In the genomic region with DNA sequence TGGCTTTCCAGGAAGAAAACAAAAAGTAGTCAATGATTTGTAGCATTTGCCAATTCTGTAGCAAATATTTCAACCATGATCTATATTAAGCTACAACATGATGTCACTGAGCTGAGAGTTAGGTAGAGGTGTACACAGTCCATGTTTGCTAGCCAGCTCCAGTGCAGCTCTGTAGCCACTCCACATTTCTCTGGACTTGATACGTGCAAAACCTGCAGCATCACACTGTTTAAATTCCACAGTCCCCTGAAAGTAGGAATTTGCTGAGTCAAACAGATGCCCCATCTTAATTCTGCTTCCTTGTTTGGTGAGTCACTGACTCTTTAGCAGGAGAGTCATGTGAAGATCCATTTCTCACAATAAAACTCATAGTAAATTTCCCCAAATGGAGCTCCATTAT, we compare ENCODE assay signal across 12 cellular contexts.
DNase-seq lines count a peak whose midpoint lies in the region; ATAC-seq and TF ChIP-seq lines count a peak whose summit lies in the region.
"Had no signal": no experiment of that assay in that cellular context is flagged by ENCODE, and none has a peak within 500 bp of the region (broad histone marks: within the 10 kb centered on the region; RNA-seq: fewer than 3 reads in every experiment).

No MANE protein-coding gene starts in this region.

- H3K4me1 ChIP-seq in PC-9 (replicated peaks; ENCODE audit: insufficient read depth) = no peaks in the 10 kb centered on the region
- peaks cover 28% of the 10 kb centered on the region for H3K4me1 ChIP-seq in skeletal muscle satellite cell (ENCODE audit: control insufficient read depth, insufficient read depth, low read length)
- no peaks in the 10 kb centered on the region for H3K4me1 ChIP-seq in suprapubic skin
- H3K4me1 ChIP-seq in CD8-positive, alpha-beta T cell (ENCODE audit: insufficient read depth, low read length) = no peaks in the 10 kb centered on the region

- H3K4me2 ChIP-seq in PC-9 (no peak overlapping the region), skeletal muscle satellite cell (ENCODE audit: low read length) (peak overlapping the region; percentile 42)

- H3K36me3 ChIP-seq in PC-9 (ENCODE audit: low read depth) = no peaks in the 10 kb centered on the region
- no peaks in the 10 kb centered on the region for H3K36me3 ChIP-seq in skeletal muscle satellite cell (ENCODE audit: insufficient read depth, low read length)
- H3K36me3 ChIP-seq in suprapubic skin = no peaks in the 10 kb centered on the region
- no peaks in the 10 kb centered on the region for H3K36me3 ChIP-seq in CD8-positive, alpha-beta T cell (ENCODE audit: insufficient read depth, low read length)
- H3K36me3 ChIP-seq: HAP-1, thoracic aorta had no signal

- intact Hi-C loops in PC-9 (cut with micrococcal nuclease; ENCODE audit: unreplicated experiment) = loop anchor here (10.0 kb wide), 1 partner anchor 89 kb away; the partner anchor contains the start of gene LRRTM3
- intact Hi-C loops in CD8-positive, alpha-beta T cell (cut with DNase I, micrococcal nuclease) = no loop called here

- H3K9me2 ChIP-seq in PC-9 (ENCODE audit: insufficient read depth) = no peaks in the 10 kb centered on the region

- no peak overlapping the region for H3K4me3 Mint-ChIP-seq in CD8-positive, alpha-beta T cell
- H3K4me3 Mint-ChIP-seq: activated naive CD8-positive, alpha-beta T cell treated with anti-CD3 and anti-CD28 coated beads, Interleukin-2, amount 10 ng/mL, durations not matched to agents 7 days and 5 days had no signal

- no peak overlapping the region for H3K27ac Mint-ChIP-seq in CD8-positive, alpha-beta T cell
- H3K27ac Mint-ChIP-seq: activated naive CD8-positive, alpha-beta T cell treated with anti-CD3 and anti-CD28 coated beads, Interleukin-2, amount 10 ng/mL, durations not matched to agents 7 days and 5 days had no signal

- DNase-seq in PC-9 = peak; percentile 32 to 70
- DNase-seq in fibroblast of peridontal ligament (ENCODE audit: extremely low read depth) = peak; percentile 66
- no peak for DNase-seq in NCI-H2081 (lab: John Stamatoyannopoulos, UW)
- DNase-seq in HT-29 (ENCODE audit: low spot score) = no peak
- no peak for DNase-seq in suprapubic skin (ENCODE audit: low spot score in 2 of 2)
- no peak for DNase-seq in CD8-positive, alpha-beta T cell
- DNase-seq: activated naive CD8-positive, alpha-beta T cell treated with anti-CD3 and anti-CD28 coated beads, Interleukin-2, amount 10 ng/mL, durations not matched to agents 7 days and 5 days; nucleus accumbens had no signal

- no peaks in the 10 kb centered on the region for H3K9me3 ChIP-seq in PC-9 (ENCODE audit: insufficient read depth, low read depth)
- H3K9me3 ChIP-seq in skeletal muscle satellite cell (replicated peaks; ENCODE audit: low read length) = no peaks in the 10 kb centered on the region
- no peaks in the 10 kb centered on the region for H3K9me3 ChIP-seq in suprapubic skin
- no peaks in the 10 kb centered on the region for H3K9me3 ChIP-seq in CD8-positive, alpha-beta T cell (ENCODE audit: low read length)
- H3K9me3 ChIP-seq: HAP-1, thoracic aorta had no signal

- TF ChIP-seq CTCF in PC-9 (conservative IDR thresholded peaks at IDR 0.05) (no peak), suprapubic skin (IDR thresholded peaks at IDR 0.05) (no peak)
- no peak for TF ChIP-seq CTCF in CD8-positive, alpha-beta T cell (IDR thresholded peaks at IDR 0.05)

- H2AFZ ChIP-seq in PC-9 = no peak overlapping the region

- H3K27ac ChIP-seq in PC-9 (no peak overlapping the region), suprapubic skin (no peak overlapping the region)
- H3K27ac ChIP-seq in CD8-positive, alpha-beta T cell (ENCODE audit: low read depth, low read length) = no peak overlapping the region
- H3K27ac ChIP-seq: thoracic aorta had no signal

- peak; percentile 84 for ATAC-seq in GM18907 (IDR thresholded peaks at IDR 0.05; ENCODE audit: unreplicated experiment)
- ATAC-seq in CD8-positive, alpha-beta T cell = no peak

- no peak overlapping the region for H3K9ac ChIP-seq in skeletal muscle satellite cell (ENCODE audit: low read depth, low read length)

- H3K4me3 ChIP-seq in PC-9 (no peak overlapping the region), skeletal muscle satellite cell (ENCODE audit: low read length) (no peak overlapping the region), suprapubic skin (no peak overlapping the region)
- no peak overlapping the region for H3K4me3 ChIP-seq in CD8-positive, alpha-beta T cell (ENCODE audit: low read depth, low read length)
- H3K4me3 ChIP-seq: HAP-1, thoracic aorta had no signal

- no TSS peak for BruUV-seq in PC-9 (replicated peaks; lab: Mats Ljungman, UMichigan)

- no peak for TF ChIP-seq EP300 in suprapubic skin (IDR thresholded peaks at IDR 0.05)

- CTCF ChIA-PET in PC-9 (lab: Charles Lee) = no interaction called here
- CTCF ChIA-PET in CD8-positive, alpha-beta T cell (lab: Charles Lee) = no interaction called here

- no peaks in the 10 kb centered on the region for H3K79me2 ChIP-seq in PC-9 (ENCODE audit: low read depth)

- no peaks in the 10 kb centered on the region for H3K36me3 Mint-ChIP-seq in CD8-positive, alpha-beta T cell
- H3K36me3 Mint-ChIP-seq: activated naive CD8-positive, alpha-beta T cell treated with anti-CD3 and anti-CD28 coated beads, Interleukin-2, amount 10 ng/mL, durations not matched to agents 7 days and 5 days had no signal

- POLR2A ChIA-PET in PC-9 (lab: Charles Lee; ENCODE audit: unreplicated experiment) = interaction anchor here (0.7 kb wide), 2 partner anchors 89 to 1495 kb away, joined by 3 to 9 read pairs; no protein-coding TSS in a partner anchor
- POLR2A ChIA-PET in CD8-positive, alpha-beta T cell (lab: Charles Lee) = no interaction called here

- 50% methylated on average over 1 of the region's 1 CpG for WGBS in suprapubic skin

- no peaks in the 10 kb centered on the region for H3F3A ChIP-seq in PC-9 (ENCODE audit: insufficient read depth, low read depth)

- H3K27me3 ChIP-seq in PC-9 (ENCODE audit: insufficient read depth, low read depth) (no peaks in the 10 kb centered on the region), skeletal muscle satellite cell (ENCODE audit: control insufficient read depth, insufficient read depth, low read length) (no peaks in the 10 kb centered on the region), suprapubic skin (no peaks in the 10 kb centered on the region)
- no peaks in the 10 kb centered on the region for H3K27me3 ChIP-seq in CD8-positive, alpha-beta T cell (ENCODE audit: insufficient read depth, low read length)

- no peaks in the 10 kb centered on the region for H4K20me1 ChIP-seq in PC-9 (ENCODE audit: insufficient read depth)

- TF ChIP-seq POLR2A in suprapubic skin (IDR thresholded peaks at IDR 0.05) = no peak

- no peaks in the 10 kb centered on the region for H3K9me3 Mint-ChIP-seq in CD8-positive, alpha-beta T cell
- H3K9me3 Mint-ChIP-seq: activated naive CD8-positive, alpha-beta T cell treated with anti-CD3 and anti-CD28 coated beads, Interleukin-2, amount 10 ng/mL, durations not matched to agents 7 days and 5 days had no signal

- no peaks in the 10 kb centered on the region for H3K27me3 Mint-ChIP-seq in CD8-positive, alpha-beta T cell (ENCODE audit: low read depth)
- H3K27me3 Mint-ChIP-seq: activated naive CD8-positive, alpha-beta T cell treated with anti-CD3 and anti-CD28 coated beads, Interleukin-2, amount 10 ng/mL, durations not matched to agents 7 days and 5 days had no signal

- H3K4me1 Mint-ChIP-seq in CD8-positive, alpha-beta T cell (ENCODE audit: low read depth) = no peaks in the 10 kb centered on the region
- H3K4me1 Mint-ChIP-seq: activated naive CD8-positive, alpha-beta T cell treated with anti-CD3 and anti-CD28 coated beads, Interleukin-2, amount 10 ng/mL, durations not matched to agents 7 days and 5 days had no signal

Comparison
In these comparisons a context has a peak if more than half of its experiments do, and no peak if none do; other contexts are left out.
1. DNase-seq: peak in PC-9 (2 of 2) and fibroblast of peridontal ligament (single experiment); none in NCI-H2081 (0 of 2), HT-29 (single experiment), suprapubic skin (0 of 2) and CD8-positive, alpha-beta T cell (0 of 7).